In the genomic region with DNA sequence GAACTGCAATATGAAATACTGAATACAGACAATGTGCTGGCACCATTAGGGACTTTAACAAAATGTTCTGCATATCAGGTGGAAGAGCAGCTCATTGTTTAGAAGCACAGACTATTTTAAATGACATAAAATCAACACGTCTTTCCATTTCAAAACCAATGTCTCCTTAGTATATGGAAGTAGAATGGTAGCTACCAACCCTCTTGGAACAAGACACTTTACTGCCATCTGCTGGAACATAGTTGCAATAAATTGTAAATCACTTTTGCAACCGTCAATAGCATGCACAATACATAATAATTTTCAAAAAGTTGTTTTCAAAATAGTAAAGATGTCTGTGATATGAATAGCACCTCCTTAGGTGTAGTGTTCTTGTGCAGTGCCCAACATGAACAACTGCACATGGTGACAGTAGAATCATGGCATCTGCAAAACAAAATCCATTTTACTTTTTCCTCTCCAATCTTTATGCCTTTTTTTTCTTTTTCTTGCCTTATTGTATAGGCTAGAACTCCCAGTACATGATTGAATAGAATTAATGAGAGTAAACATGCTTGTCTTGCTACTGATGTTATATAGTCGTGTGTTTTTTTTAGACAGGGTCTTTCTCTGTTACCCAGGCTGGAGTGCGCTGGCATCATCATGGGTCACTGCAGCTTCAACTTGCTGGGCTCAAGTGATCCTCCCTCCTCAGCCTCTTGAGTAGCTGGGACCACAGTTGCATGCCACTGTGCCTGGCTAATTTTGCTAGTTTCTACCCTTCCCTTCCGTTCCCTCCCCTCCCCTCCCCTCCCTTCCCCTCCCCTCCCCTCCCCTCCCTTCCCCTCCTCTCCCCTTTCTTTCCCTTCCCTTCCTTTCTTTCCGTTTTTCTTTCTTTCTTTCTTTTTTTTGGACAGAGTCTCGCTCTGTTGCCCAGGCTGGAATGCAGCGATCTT, we compare ENCODE assay signal across 8 cellular contexts. TPM values are rescaled to one million over a fixed set of nuclear protein-coding genes. Genes with fewer than 3 reads are reported as not detected.
A peak's percentile ranks its signal among the peaks of the same experiment; 100 is the strongest.
DNase-seq lines count a peak whose midpoint lies in the region; ATAC-seq and TF ChIP-seq lines count a peak whose summit lies in the region.

No MANE protein-coding gene starts in this region.

- peaks cover 0 to 6% (median 0%) of the 10 kb centered on the region in 3 donors for H3K27me3 ChIP-seq in psoas muscle (ENCODE audit: insufficient read depth in 3 of 3, low read length in 2 of 3)

- DNase-seq in activated naive CD8-positive, alpha-beta T cell treated with anti-CD3 and anti-CD28 coated beads, Interleukin-2, amount 10 ng/mL, durations not matched to agents 7 days and 5 days = no peak
- no peak for DNase-seq in activated naive CD8-positive, alpha-beta T cell treated with anti-CD3 and anti-CD28 coated beads for 36 hours
- DNase-seq in NCI-H1105 (lab: John Stamatoyannopoulos, UW) (peak; percentile 53), SW 1271 (lab: John Stamatoyannopoulos, UW) (peak; percentile 14 to 48), fibroblast of peridontal ligament (ENCODE audit: extremely low read depth) (peak; percentile 81), psoas muscle (no peak)

- no peaks in the 10 kb centered on the region for H3K9me3 ChIP-seq in psoas muscle

- intact Hi-C loops in psoas muscle (cut with DNase I) = no loop called here

- TF ChIP-seq CTCF in psoas muscle (IDR thresholded peaks at IDR 0.05) = peak; percentile 45

- WGBS in psoas muscle, 3 donors = 27 to 35% (median 33%) methylated on average over 6 to 8 of the region's 8 CpGs

- no peaks in the 10 kb centered on the region for H3K36me3 ChIP-seq in psoas muscle (ENCODE audit: insufficient read depth in 1 of 2, low read depth in 1 of 2)

- H3K4me3 ChIP-seq in psoas muscle = no peak overlapping the region

- no peaks in the 10 kb centered on the region for H3K4me1 Mint-ChIP-seq in activated naive CD8-positive, alpha-beta T cell treated with anti-CD3 and anti-CD28 coated beads, Interleukin-2, amount 10 ng/mL, durations not matched to agents 7 days and 5 days
- H3K4me1 Mint-ChIP-seq in activated naive CD8-positive, alpha-beta T cell treated with anti-CD3 and anti-CD28 coated beads for 36 hours = no peaks in the 10 kb centered on the region

- peaks cover 17% of the 10 kb centered on the region for H3K27me3 Mint-ChIP-seq in activated naive CD8-positive, alpha-beta T cell treated with anti-CD3 and anti-CD28 coated beads, Interleukin-2, amount 10 ng/mL, durations not matched to agents 7 days and 5 days
- H3K27me3 Mint-ChIP-seq in activated naive CD8-positive, alpha-beta T cell treated with anti-CD3 and anti-CD28 coated beads for 36 hours = peaks cover 16% of the 10 kb centered on the region

- H3K27ac Mint-ChIP-seq in activated naive CD8-positive, alpha-beta T cell treated with anti-CD3 and anti-CD28 coated beads, Interleukin-2, amount 10 ng/mL, durations not matched to agents 7 days and 5 days = no peak overlapping the region
- no peak overlapping the region for H3K27ac Mint-ChIP-seq in activated naive CD8-positive, alpha-beta T cell treated with anti-CD3 and anti-CD28 coated beads for 36 hours

- no peaks in the 10 kb centered on the region for H3K9me3 Mint-ChIP-seq in activated naive CD8-positive, alpha-beta T cell treated with anti-CD3 and anti-CD28 coated beads, Interleukin-2, amount 10 ng/mL, durations not matched to agents 7 days and 5 days
- H3K9me3 Mint-ChIP-seq in activated naive CD8-positive, alpha-beta T cell treated with anti-CD3 and anti-CD28 coated beads for 36 hours = no peaks in the 10 kb centered on the region

- ATAC-seq in activated naive CD8-positive, alpha-beta T cell treated with anti-CD3 and anti-CD28 coated beads, Interleukin-2, amount 10 ng/mL, durations not matched to agents 7 days and 5 days (ENCODE audit: low read depth) = peak; percentile 58
- ATAC-seq in psoas muscle (no peak), HG03039 (IDR thresholded peaks at IDR 0.05; ENCODE audit: unreplicated experiment) (no peak), HG03025 (IDR thresholded peaks at IDR 0.05; ENCODE audit: low FRiP score, unreplicated experiment) (no peak)

- H3K36me3 Mint-ChIP-seq in activated naive CD8-positive, alpha-beta T cell treated with anti-CD3 and anti-CD28 coated beads, Interleukin-2, amount 10 ng/mL, durations not matched to agents 7 days and 5 days = no peaks in the 10 kb centered on the region
- no peaks in the 10 kb centered on the region for H3K36me3 Mint-ChIP-seq in activated naive CD8-positive, alpha-beta T cell treated with anti-CD3 and anti-CD28 coated beads for 36 hours

- H3K4me1 ChIP-seq in psoas muscle = no peaks in the 10 kb centered on the region

- H3K4me3 Mint-ChIP-seq in activated naive CD8-positive, alpha-beta T cell treated with anti-CD3 and anti-CD28 coated beads, Interleukin-2, amount 10 ng/mL, durations not matched to agents 7 days and 5 days = no peak overlapping the region
- no peak overlapping the region for H3K4me3 Mint-ChIP-seq in activated naive CD8-positive, alpha-beta T cell treated with anti-CD3 and anti-CD28 coated beads for 36 hours

- POLR2A ChIA-PET in activated naive CD8-positive, alpha-beta T cell treated with anti-CD3 and anti-CD28 coated beads, Interleukin-2, amount 10 ng/mL, durations not matched to agents 7 days and 5 days (lab: Charles Lee) = interaction anchor here (1.0 to 1.7 kb wide), 2 partner anchors 56 to 65 kb away, joined by 3 to 7 read pairs; a partner anchor contains a TSS

- no peak overlapping the region for H3K27ac ChIP-seq in psoas muscle

RNA-seq across cellular contexts. Expression of a gene that starts 7.8 kb away (rescaled TPM):
- total RNA-seq in activated naive CD8-positive, alpha-beta T cell treated with anti-CD3 and anti-CD28 coated beads, Interleukin-2, amount 10 ng/mL, durations not matched to agents 7 days and 5 days = 1 to 10 TPM; 1.9 to 2.0 TPM
- total RNA-seq in activated naive CD8-positive, alpha-beta T cell treated with anti-CD3 and anti-CD28 coated beads for 36 hours = 1 to 10 TPM; 1.6 TPM
- under 1 TPM; 0.23 to 0.79 (median 0.58) TPM for total RNA-seq in psoas muscle
- polyA plus RNA-seq in psoas muscle = under 1 TPM; 0.22 to 0.27 (median 0.26) TPM

RNA-seq across cellular contexts. Expression of a gene that starts 17.1 kb away (rescaled TPM):
- total RNA-seq in activated naive CD8-positive, alpha-beta T cell treated with anti-CD3 and anti-CD28 coated beads, Interleukin-2, amount 10 ng/mL, durations not matched to agents 7 days and 5 days = 10 to 100 TPM; 11.5 TPM
- 1 to 10 TPM; 5.6 to 7.2 TPM for total RNA-seq in activated naive CD8-positive, alpha-beta T cell treated with anti-CD3 and anti-CD28 coated beads for 36 hours
- 1 to 10 TPM; 3.1 to 8.7 (median 4.6) TPM for total RNA-seq in psoas muscle
- polyA plus RNA-seq in psoas muscle = 1 to 10 TPM in 2 of 3 donors, under 1 TPM in 1; 0.79 to 7.8 (median 1.0) TPM

RNA-seq across cellular contexts. Expression of a gene that starts 29.3 kb away (rescaled TPM):
- 10 to 100 TPM; 38.3 to 45.4 TPM for total RNA-seq in activated naive CD8-positive, alpha-beta T cell treated with anti-CD3 and anti-CD28 coated beads, Interleukin-2, amount 10 ng/mL, durations not matched to agents 7 days and 5 days
- 10 to 100 TPM; 38.9 to 41.5 TPM for total RNA-seq in activated naive CD8-positive, alpha-beta T cell treated with anti-CD3 and anti-CD28 coated beads for 36 hours
- total RNA-seq in psoas muscle = under 1 TPM; 0.26 to 0.89 (median 0.40) TPM
- under 1 TPM; 0.09 to 0.43 (median 0.21) TPM for polyA plus RNA-seq in psoas muscle

RNA-seq across cellular contexts. Expression of a gene that starts 55.3 kb away (rescaled TPM):
- 10 to 100 TPM; 48.9 to 49.9 TPM for total RNA-seq in activated naive CD8-positive, alpha-beta T cell treated with anti-CD3 and anti-CD28 coated beads, Interleukin-2, amount 10 ng/mL, durations not matched to agents 7 days and 5 days
- 10 to 100 TPM; 55.7 to 58.1 TPM for total RNA-seq in activated naive CD8-positive, alpha-beta T cell treated with anti-CD3 and anti-CD28 coated beads for 36 hours
- 10 to 100 TPM; 11.6 to 27.1 (median 15.1) TPM for total RNA-seq in psoas muscle
- 10 to 100 TPM; 10.1 to 29.1 (median 13.7) TPM for polyA plus RNA-seq in psoas muscle

Comparison
In these comparisons a context has a peak if more than half of its experiments do, and no peak if none do; other contexts are left out.
1. DNase-seq: peak in NCI-H1105 (single experiment), SW 1271 (2 of 2) and fibroblast of peridontal ligament (single experiment); none in activated naive CD8-positive, alpha-beta T cell treated with anti-CD3 and anti-CD28 coated beads, Interleukin-2, amount 10 ng/mL, durations not matched to agents 7 days and 5 days (single experiment), activated naive CD8-positive, alpha-beta T cell treated with anti-CD3 and anti-CD28 coated beads for 36 hours (single experiment) and psoas muscle (0 of 2).
2. RNA of a gene that starts 29.3 kb away (total RNA-seq): 38.3 to 45.4 TPM in activated naive CD8-positive, alpha-beta T cell treated with anti-CD3 and anti-CD28 coated beads, Interleukin-2, amount 10 ng/mL, durations not matched to agents 7 days and 5 days and 38.9 to 41.5 TPM in activated naive CD8-positive, alpha-beta T cell treated with anti-CD3 and anti-CD28 coated beads for 36 hours; 0.26 to 0.89 TPM in psoas muscle; every median in the first group is over 10 times any median in the second.